17 cellular contexts compared by ENCODE assay signal in the genomic region with DNA sequence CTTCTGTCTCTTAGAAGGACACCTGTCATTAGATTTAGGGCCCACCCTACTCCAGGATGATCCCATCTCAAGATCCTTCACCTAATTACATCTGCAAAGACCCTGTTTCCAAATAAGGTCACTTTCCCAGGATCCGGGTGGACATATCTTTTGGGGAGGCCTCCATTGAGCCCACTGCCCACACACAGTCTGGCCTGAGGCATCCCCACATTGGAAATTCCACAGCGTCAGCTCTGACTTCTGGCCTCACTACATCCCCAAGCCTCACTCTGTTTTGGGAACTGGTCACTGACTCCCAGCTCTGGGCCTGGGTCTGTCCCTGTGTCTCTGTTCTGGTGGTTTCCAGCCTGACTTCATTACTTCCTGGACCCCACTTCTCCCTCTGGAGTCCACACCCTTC.
DNase-seq lines count a peak whose midpoint lies in the region; ATAC-seq and TF ChIP-seq lines count a peak whose summit lies in the region.
"Had no signal": no experiment of that assay in that cellular context is flagged by ENCODE, and none has a peak within 500 bp of the region (broad histone marks: within the 10 kb centered on the region; RNA-seq: fewer than 3 reads in every experiment).

No MANE protein-coding gene starts in this region.

- ATAC-seq in lung (ENCODE audit: insufficient read depth, low FRiP score) (no peak), esophagus mucosa (no peak), body of pancreas (no peak), HG03432 (IDR thresholded peaks at IDR 0.05; ENCODE audit: unreplicated experiment) (no peak)
- ATAC-seq: GM23338, HepG2 had no signal

- DNase-seq in activated CD8-positive, alpha-beta memory T cell treated with anti-CD3 and anti-CD28 coated beads, Interleukin-2, amount 50 U/mL, for 48 hours, result peak; percentile 26
- DNase-seq in activated CD8-positive, alpha-beta memory T cell treated with anti-CD3 and anti-CD28 coated beads, Interleukin-2, amount 50 U/mL, for 4 hours, result no peak
- DNase-seq in lung (ENCODE audit: low spot score) (peak; percentile 16), posterior vena cava (ENCODE audit: low spot score) (peak; percentile 36), ureter (ENCODE audit: low spot score) (peak; percentile 3), body of pancreas (no peak)
- DNase-seq: 8988T; CD4-positive, alpha-beta memory T cell; DMS153; DMS79 treated with DMSO at 0.1 percent for 48 hours; GF-D8; HCEC 1CT had no signal

- TF ChIP-seq POLR2A in body of pancreas (IDR thresholded peaks at IDR 0.05), result no peak

- H3K36me3 ChIP-seq in lung (ENCODE audit: control insufficient read depth in 2 of 2, insufficient read depth in 2 of 2, low read length in 2 of 2) (no peaks in the 10 kb centered on the region), body of pancreas (replicated peaks in 1 of 2; ENCODE audit: insufficient read depth in 1 of 2, low read depth in 2 of 2) (no peaks in the 10 kb centered on the region)
- H3K36me3 ChIP-seq: BLaER1 had no signal

- H3K27me3 ChIP-seq in lung (ENCODE audit: control insufficient read depth, insufficient read depth), result no peaks in the 10 kb centered on the region
- no peaks in the 10 kb centered on the region for H3K27me3 ChIP-seq in body of pancreas
- H3K27me3 ChIP-seq: BLaER1 had no signal

- no peak overlapping the region for H3K4me3 ChIP-seq in lung
- no peak overlapping the region for H3K4me3 ChIP-seq in body of pancreas
- H3K4me3 ChIP-seq: BLaER1, GM23338 had no signal

- peaks cover 0 to 8% of the 10 kb centered on the region in 2 donors for H3K9me3 ChIP-seq in lung (ENCODE audit: control insufficient read depth in 2 of 2, insufficient read depth in 1 of 2, low read length in 1 of 2)
- H3K9me3 ChIP-seq in body of pancreas, result peaks cover 0 to 6% (median 0%) of the 10 kb centered on the region in 3 donors
- H3K9me3 ChIP-seq: BLaER1 had no signal

- 89 to 95% methylated on average over 2 of the region's 2 CpGs for WGBS in lung, 2 donors
- 80 to 81% methylated on average over 2 of the region's 2 CpGs for WGBS in body of pancreas, 2 donors

- no peak overlapping the region for H3K27ac ChIP-seq in lung (ENCODE audit: low read depth in 1 of 2, low read length in 1 of 2)
- no peak overlapping the region for H3K27ac ChIP-seq in body of pancreas
- H3K27ac ChIP-seq: BLaER1 had no signal

- intact Hi-C loops in posterior vena cava (cut with DNase I) (no loop called here), body of pancreas (cut with DNase I) (no loop called here)

- H3K4me1 ChIP-seq in lung (ENCODE audit: control insufficient read depth in 2 of 2, insufficient read depth in 2 of 2, low read length in 2 of 2) (no peaks in the 10 kb centered on the region), body of pancreas (no peaks in the 10 kb centered on the region)
- H3K4me1 ChIP-seq: BLaER1 had no signal

- TF ChIP-seq CTCF in lung (IDR thresholded peaks at IDR 0.05; ENCODE audit: control extremely low read depth, extremely low read depth), result no peak
- TF ChIP-seq CTCF in body of pancreas (IDR thresholded peaks at IDR 0.05), result no peak

Comparison
In these comparisons a context has a peak if more than half of its experiments do, and no peak if none do; other contexts are left out.
1. DNase-seq: peak in activated CD8-positive, alpha-beta memory T cell treated with anti-CD3 and anti-CD28 coated beads, Interleukin-2, amount 50 U/mL, for 48 hours (single experiment), lung (single experiment), posterior vena cava (single experiment) and ureter (single experiment); none in activated CD8-positive, alpha-beta memory T cell treated with anti-CD3 and anti-CD28 coated beads, Interleukin-2, amount 50 U/mL, for 4 hours (single experiment) and body of pancreas (0 of 4).